ENCODE assay signal across 22 cellular contexts in the genomic region with DNA sequence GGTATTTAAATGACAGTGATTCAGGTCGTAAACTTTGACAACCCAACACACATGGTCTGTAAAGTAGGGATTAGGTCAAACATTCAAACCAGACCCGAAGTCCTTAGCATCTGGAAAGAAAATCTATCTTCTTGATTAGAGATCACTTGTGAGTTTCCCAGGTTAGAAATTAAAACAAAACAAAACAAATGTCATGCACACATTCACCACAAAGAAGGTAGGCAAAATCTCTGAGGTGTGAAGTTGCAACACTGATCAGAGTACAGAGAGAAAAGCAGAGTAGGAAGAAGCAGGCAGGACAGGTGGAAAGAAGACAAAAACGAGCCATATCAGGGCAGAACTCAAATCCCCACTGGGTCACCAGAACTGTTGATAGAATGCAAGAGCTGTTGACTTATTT.
"Had no signal": no experiment of that assay in that cellular context is flagged by ENCODE, and none has a peak within 500 bp of the region (broad histone marks: within the 10 kb centered on the region; RNA-seq: fewer than 3 reads in every experiment).

No MANE protein-coding gene starts in this region.

- DNase-seq: dorsolateral prefrontal cortex; effector CD4-positive, alpha-beta T cell; foreskin fibroblast; gastrocnemius medialis; heart left ventricle; kidney; left cardiac atrium; mesendoderm; midbrain; naive thymus-derived CD8-positive, alpha-beta T cell; nephron progenitor cell; occipital lobe; ovary; stimulated activated CD4-positive, alpha-beta T cell treated with anti-CD3 and anti-CD28 coated beads, Interleukin-2, amount 100 ng/mL, for 24 hours; stimulated activated CD4-positive, alpha-beta T cell treated with anti-CD3 and anti-CD28 coated beads, Interleukin-4, amount 100 ng/mL, for 24 hours; stimulated activated naive CD4-positive, alpha-beta T cell treated with Interleukin-2 at 50 U/mL for 16 hours; stomach; thyroid gland; trophoblast cell had no signal

- H3K9me3 ChIP-seq: gastrocnemius medialis, heart left ventricle, ovary, stomach, thyroid gland, vagina had no signal

- H3K4me3 ChIP-seq: dorsolateral prefrontal cortex, gastrocnemius medialis, heart left ventricle, hepatocyte, left lung, ovary, stomach, thyroid gland, vagina had no signal

- H3K27ac ChIP-seq: dorsolateral prefrontal cortex, gastrocnemius medialis, heart left ventricle, hepatocyte, left lung, ovary, stomach, thyroid gland, vagina had no signal

- H3K36me3 ChIP-seq: gastrocnemius medialis, heart left ventricle, left lung, ovary, stomach, thyroid gland, vagina had no signal
